ENCODE assay signal across 8 cellular contexts in the genomic region with DNA sequence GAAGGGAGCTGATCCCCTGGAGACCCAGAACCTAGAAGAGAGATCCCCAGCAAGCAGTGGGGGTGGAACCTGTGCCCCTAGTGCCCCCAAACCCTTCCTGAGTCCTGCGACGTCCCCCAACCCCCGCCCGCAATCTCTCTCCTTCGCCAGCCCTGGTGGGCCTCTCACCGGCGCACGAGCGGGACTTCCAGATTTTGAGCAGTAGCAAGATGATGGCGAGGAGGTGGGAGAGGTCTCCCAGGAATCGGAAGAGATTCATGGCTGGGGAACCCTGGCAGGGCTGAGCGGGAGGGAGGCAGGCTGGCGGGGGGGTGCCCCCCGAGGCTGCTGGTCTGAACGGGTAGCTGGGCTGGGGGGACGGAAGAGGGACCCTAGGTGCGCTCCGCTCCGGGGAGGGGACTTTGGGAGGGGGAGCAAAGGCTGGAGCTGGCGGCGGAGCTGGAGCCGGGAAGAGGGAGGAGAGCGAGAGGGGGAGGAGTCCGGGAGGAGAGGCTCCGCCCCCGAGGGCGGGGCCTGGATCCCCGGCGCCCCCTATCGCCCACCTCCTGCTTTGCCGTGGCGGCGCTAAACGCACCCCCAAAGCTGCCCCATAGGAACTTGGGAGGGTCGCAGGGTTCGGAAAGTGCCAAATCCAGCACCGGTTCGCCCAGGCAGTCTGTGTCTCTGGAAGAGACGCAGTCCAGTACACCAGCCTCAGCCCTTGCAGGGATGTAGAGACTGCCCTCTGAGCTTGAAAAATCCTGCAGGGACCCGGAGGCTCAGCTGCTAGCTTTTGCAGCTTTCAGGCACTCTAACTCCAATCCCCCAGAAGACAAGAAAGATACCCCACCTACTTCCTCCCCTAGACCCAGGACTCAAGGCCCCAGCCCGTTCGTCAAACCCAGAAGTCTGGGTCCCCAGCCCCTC. TPM values are rescaled to one million over a fixed set of nuclear protein-coding genes. Genes with fewer than 3 reads are reported as not detected.
A peak's percentile ranks its signal among the peaks of the same experiment; 100 is the strongest.
DNase-seq lines count a peak whose midpoint lies in the region; ATAC-seq, FAIRE-seq and TF ChIP-seq lines count a peak whose summit lies in the region.

Gene KDELR1 (minus strand): TSS at position 452 of the 906 bp plus-strand sequence. CDS start 193 bp downstream, at position 259.

- ATAC-seq in HG03342 (IDR thresholded peaks at IDR 0.05; ENCODE audit: unreplicated experiment): peak; percentile 69
- peak; percentile 76 for ATAC-seq in stimulated activated effector memory CD8-positive, alpha-beta T cell treated with anti-CD3 and anti-CD28 coated beads, Interleukin-12 subunit alpha, Interleukin-12 subunit beta, amount 100 ng/mL, for 72 hours

- H3K4me3 Mint-ChIP-seq in activated T-cell treated with anti-CD3 and anti-CD28 coated beads, Interleukin-2, amount 50 U/mL, for 24 hours: peak within 1 kb of the TSS; percentile 94
- H3K4me3 Mint-ChIP-seq in stimulated activated effector memory CD8-positive, alpha-beta T cell treated with anti-CD3 and anti-CD28 coated beads, Interleukin-12 subunit alpha, Interleukin-12 subunit beta, amount 100 ng/mL, for 72 hours: peak within 1 kb of the TSS; percentile 95

- peaks cover 35% of the 10 kb centered on the region for H3K4me1 Mint-ChIP-seq in activated T-cell treated with anti-CD3 and anti-CD28 coated beads, Interleukin-2, amount 50 U/mL, for 24 hours (ENCODE audit: low read depth)
- peaks cover 49% of the 10 kb centered on the region for H3K4me1 Mint-ChIP-seq in stimulated activated effector memory CD8-positive, alpha-beta T cell treated with anti-CD3 and anti-CD28 coated beads, Interleukin-12 subunit alpha, Interleukin-12 subunit beta, amount 100 ng/mL, for 72 hours

- H3K4me1 ChIP-seq in OCI-LY1 (ENCODE audit: insufficient read depth, low read length, severe bottlenecking) (peaks cover 5% of the 10 kb centered on the region), mucosa of rectum (ENCODE audit: control insufficient read depth in 2 of 2, insufficient read depth in 2 of 2, low read length in 2 of 2) (peaks cover 3 to 7% of the 10 kb centered on the region in 2 donors)

- peak; percentile 22; the same call in 1 of the 2 replicates for TF ChIP-seq POLR2A in GM12892 (IDR thresholded peaks at IDR 0.05; ENCODE audit: low read depth, low read length)
- peak; percentile 40 for TF ChIP-seq POLR2A in erythroblast (IDR thresholded peaks at IDR 0.05; ENCODE audit: low read length)

- peak within 1 kb of the TSS; percentile 95 for H3K4me2 ChIP-seq in OCI-LY1 (ENCODE audit: low read length)

- peak within 1 kb of the TSS; percentile 98 for H3K4me3 ChIP-seq in OCI-LY1 (ENCODE audit: low read depth, low read length, poor library complexity, severe bottlenecking)
- peak within 1 kb of the TSS; percentile 93 to 96 for H3K4me3 ChIP-seq in mucosa of rectum (ENCODE audit: low read length in 2 of 2)

- FAIRE-seq in GM12892 (lab: Jason Lieb, UNC): peak; percentile 85

- no peaks in the 10 kb centered on the region for H3K9me2 ChIP-seq in OCI-LY1 (ENCODE audit: low read depth, low read length)

- H4K20me1 ChIP-seq in OCI-LY1 (ENCODE audit: insufficient read depth, low read length): no peaks in the 10 kb centered on the region

- peaks cover 39% of the 10 kb centered on the region for H3K36me3 Mint-ChIP-seq in activated T-cell treated with anti-CD3 and anti-CD28 coated beads, Interleukin-2, amount 50 U/mL, for 24 hours (ENCODE audit: low read depth)
- H3K36me3 Mint-ChIP-seq in stimulated activated effector memory CD8-positive, alpha-beta T cell treated with anti-CD3 and anti-CD28 coated beads, Interleukin-12 subunit alpha, Interleukin-12 subunit beta, amount 100 ng/mL, for 72 hours: peaks cover 31% of the 10 kb centered on the region

- H3K27ac Mint-ChIP-seq in activated T-cell treated with anti-CD3 and anti-CD28 coated beads, Interleukin-2, amount 50 U/mL, for 24 hours: peak within 1 kb of the TSS; percentile 96
- H3K27ac Mint-ChIP-seq in stimulated activated effector memory CD8-positive, alpha-beta T cell treated with anti-CD3 and anti-CD28 coated beads, Interleukin-12 subunit alpha, Interleukin-12 subunit beta, amount 100 ng/mL, for 72 hours: peak within 1 kb of the TSS; percentile 98

- H3K9me3 Mint-ChIP-seq in activated T-cell treated with anti-CD3 and anti-CD28 coated beads, Interleukin-2, amount 50 U/mL, for 24 hours: no peaks in the 10 kb centered on the region
- no peaks in the 10 kb centered on the region for H3K9me3 Mint-ChIP-seq in stimulated activated effector memory CD8-positive, alpha-beta T cell treated with anti-CD3 and anti-CD28 coated beads, Interleukin-12 subunit alpha, Interleukin-12 subunit beta, amount 100 ng/mL, for 72 hours

- H3K79me2 ChIP-seq in OCI-LY1 (ENCODE audit: insufficient read depth, low read length): no peaks in the 10 kb centered on the region

- H2AFZ ChIP-seq in OCI-LY1 (ENCODE audit: low read length): peak within 1 kb of the TSS; percentile 38; the same call in 1 of the 2 replicates

- no peaks in the 10 kb centered on the region; the same call in 1 of the 2 replicates for H3K27me3 ChIP-seq in OCI-LY1 (ENCODE audit: insufficient read depth, low read length)
- peaks cover 21 to 34% of the 10 kb centered on the region in 2 donors for H3K27me3 ChIP-seq in mucosa of rectum (ENCODE audit: control insufficient read depth in 2 of 2, insufficient read depth in 2 of 2, low read length in 2 of 2)

- no peaks in the 10 kb centered on the region for H3K9me3 ChIP-seq in OCI-LY1 (ENCODE audit: low read length)
- no peaks in the 10 kb centered on the region for H3K9me3 ChIP-seq in mucosa of rectum (ENCODE audit: control insufficient read depth in 2 of 2, low read length in 2 of 2)

- H3K27ac ChIP-seq in 22Rv1: peak within 1 kb of the TSS; percentile 88
- H3K27ac ChIP-seq in OCI-LY1 (ENCODE audit: low read depth, low read length, poor library complexity, severe bottlenecking): peak within 1 kb of the TSS; percentile 58
- peak within 1 kb of the TSS; percentile 90 to 92 for H3K27ac ChIP-seq in mucosa of rectum (ENCODE audit: low read depth in 2 of 2, low read length in 2 of 2)

- H3F3A ChIP-seq in OCI-LY1 (ENCODE audit: insufficient read depth, low read length): no peaks in the 10 kb centered on the region

- peak; percentile 95 for TF ChIP-seq CTCF in 22Rv1 (IDR thresholded peaks at IDR 0.05)
- peak; percentile 85 for TF ChIP-seq CTCF in OCI-LY1 (IDR thresholded peaks at IDR 0.05; ENCODE audit: low read length)

- peaks cover 30% of the 10 kb centered on the region for H3K27me3 Mint-ChIP-seq in activated T-cell treated with anti-CD3 and anti-CD28 coated beads, Interleukin-2, amount 50 U/mL, for 24 hours

- H3K9ac ChIP-seq in OCI-LY1 (ENCODE audit: low read length) (peak within 1 kb of the TSS; percentile 98), mucosa of rectum (ENCODE audit: low read depth in 1 of 2, low read length in 2 of 2) (peak within 1 kb of the TSS; percentile 91 to 99)

- peak; percentile 84 for DNase-seq in GM12892 (ENCODE audit: insufficient read length)
- peak; percentile 88 for DNase-seq in activated T-cell treated with anti-CD3 and anti-CD28 coated beads, Interleukin-2, amount 50 U/mL, for 24 hours
- peak; percentile 76 to 87 for DNase-seq in erythroblast (lab: John Stamatoyannopoulos, UW)
- DNase-seq in stimulated activated effector memory CD8-positive, alpha-beta T cell treated with anti-CD3 and anti-CD28 coated beads, Interleukin-12 subunit alpha, Interleukin-12 subunit beta, amount 100 ng/mL, for 72 hours (ENCODE audit: low spot score in 2 of 2): peak; percentile 89 to 92

- peaks cover 14% of the 10 kb centered on the region; the same call in 1 of the 2 replicates for H3K36me3 ChIP-seq in OCI-LY1 (ENCODE audit: insufficient read depth, low read length)
- peaks cover 11 to 20% of the 10 kb centered on the region in 2 donors for H3K36me3 ChIP-seq in mucosa of rectum (ENCODE audit: control insufficient read depth in 2 of 2, insufficient read depth in 2 of 2, low read length in 2 of 2)

RNA-seq across cellular contexts. Expression of gene KDELR1, which starts in this region (rescaled TPM):
- 31.9 TPM for polyA plus RNA-seq in GM12892 (2012; ENCODE audit: missing spikeins)

Comparison
In these comparisons a context has a peak if more than half of its experiments do, and no peak if none do; other contexts are left out.
1. Peak in every context shown above with its lines: DNase-seq, ATAC-seq, H3K4me3 ChIP-seq and H3K27ac ChIP-seq.